11 cellular contexts compared by ENCODE assay signal in genomic region chr10:62133618-62134017, GRCh38.
DNase-seq lines count a peak whose midpoint lies in the region; ATAC-seq and TF ChIP-seq lines count a peak whose summit lies in the region.
"Had no signal": no experiment of that assay in that cellular context is flagged by ENCODE, and none has a peak within 500 bp of the region (broad histone marks: within the 10 kb centered on the region; RNA-seq: fewer than 3 reads in every experiment).

No MANE protein-coding gene starts in this region.

- no peak for TF ChIP-seq CTCF in gastroesophageal sphincter (IDR thresholded peaks at IDR 0.05)

- TF ChIP-seq EP300 in gastroesophageal sphincter (IDR thresholded peaks at IDR 0.05) = no peak

- no peak overlapping the region for H3K4me3 ChIP-seq in gastroesophageal sphincter
- H3K4me3 ChIP-seq: left ventricle myocardium inferior had no signal

- H3K27ac ChIP-seq in gastroesophageal sphincter = no peak overlapping the region
- H3K27ac ChIP-seq: left ventricle myocardium inferior had no signal

- ATAC-seq in GM18508 (IDR thresholded peaks at IDR 0.05; ENCODE audit: insufficient read depth, unreplicated experiment) = peak; percentile 82
- ATAC-seq in GM19463 (IDR thresholded peaks at IDR 0.05; ENCODE audit: unreplicated experiment) = peak; percentile 95
- peak; percentile 96 for ATAC-seq in HG02885 (IDR thresholded peaks at IDR 0.05; ENCODE audit: poor library complexity, unreplicated experiment)
- peak; percentile 72 for ATAC-seq in HG03565 (IDR thresholded peaks at IDR 0.05; ENCODE audit: unreplicated experiment)
- no peak for ATAC-seq in gastroesophageal sphincter

- no peak for DNase-seq in NCI-H2196 treated with DMSO at 0.1 percent for 48 hours (lab: John Stamatoyannopoulos, UW; ENCODE audit: unreplicated experiment)
- no peak for DNase-seq in LoVo (ENCODE audit: low spot score)
- no peak for DNase-seq in activated CD4-positive, alpha-beta T cell treated with anti-CD3 and anti-CD28 coated beads for 48 hours
- DNase-seq: activated CD8-positive, alpha-beta memory T cell treated with anti-CD3 and anti-CD28 coated beads for 24 hours; left ventricle myocardium inferior; nucleus accumbens had no signal

- no peaks in the 10 kb centered on the region for H3K36me3 ChIP-seq in gastroesophageal sphincter
- H3K36me3 ChIP-seq: left ventricle myocardium inferior had no signal

- no peaks in the 10 kb centered on the region for H3K27me3 ChIP-seq in gastroesophageal sphincter

- no peaks in the 10 kb centered on the region for H3K9me3 ChIP-seq in gastroesophageal sphincter

- no peaks in the 10 kb centered on the region for H3K4me1 ChIP-seq in gastroesophageal sphincter

- TF ChIP-seq POLR2A in gastroesophageal sphincter (IDR thresholded peaks at IDR 0.05) = no peak
